In genomic region chr1:162552684-162553252, GRCh38 we compare ENCODE assay signal across 28 cellular contexts. TPM values are rescaled to one million over a fixed set of nuclear protein-coding genes. Genes with fewer than 3 reads are reported as not detected.
DNase-seq lines count a peak whose midpoint lies in the region; ATAC-seq, FAIRE-seq and TF ChIP-seq lines count a peak whose summit lies in the region.
"Had no signal": no experiment of that assay in that cellular context is flagged by ENCODE, and none has a peak within 500 bp of the region (broad histone marks: within the 10 kb centered on the region; RNA-seq: fewer than 3 reads in every experiment).

No MANE protein-coding gene starts in this region.

- WGBS in K562 (ENCODE audit: insufficient coverage, low coverage, missing lambda C conversion rate) = 49% methylated on average over 8 of the region's 8 CpGs
- WGBS in heart right ventricle, 2 donors = 90 to 95% methylated on average over 8 of the region's 8 CpGs

- H3K79me2 ChIP-seq in ACC112 (ENCODE audit: control insufficient read depth, insufficient read depth, low read length, unreplicated experiment) (no peaks in the 10 kb centered on the region), K562 (ENCODE audit: control insufficient read depth, insufficient read depth, low read length) (no peaks in the 10 kb centered on the region)

- H3K4me1 ChIP-seq in ACC112 (ENCODE audit: control insufficient read depth, insufficient read depth, low read length, unreplicated experiment) = peaks cover 36% of the 10 kb centered on the region
- peaks cover 5 to 21% of the 10 kb centered on the region in 2 experiments; a peak in 4 of 5 replicates for H3K4me1 ChIP-seq in K562 (replicated peaks in 1 of 2; ENCODE audit: control insufficient read depth in 2 of 2, insufficient read depth in 2 of 2, low read length in 2 of 2)
- peaks cover 0 to 7% (median 0%) of the 10 kb centered on the region in 9 donors for H3K4me1 ChIP-seq in heart right ventricle
- H3K4me1 ChIP-seq in foreskin keratinocyte = peaks cover 14% of the 10 kb centered on the region
- H3K4me1 ChIP-seq: BE2C, upper lobe of right lung had no signal

- no peaks in the 10 kb centered on the region for H3K9me3 ChIP-seq in K562 (replicated peaks; ENCODE audit: control insufficient read depth, insufficient read depth, low read depth, low read length)
- no peaks in the 10 kb centered on the region for H3K9me3 ChIP-seq in heart right ventricle
- H3K9me3 ChIP-seq: BE2C, upper lobe of right lung had no signal

- in situ Hi-C loops in K562 (cut with MboI) = no loop called here

- CTCF ChIA-PET in K562 (lab: Yijun Ruan, JAX; ENCODE audit: low intra/inter-chr PET ratio) = no interaction called here

- H3K9ac ChIP-seq in K562 (ENCODE audit: insufficient read depth in 1 of 2, low read depth in 2 of 2, low read length in 2 of 2) = peak overlapping the region; percentile 12 to 45; a peak in 2 of 4 replicates

- H3K4me3 ChIP-seq in ACC112 (ENCODE audit: low read depth, low read length) (no peak overlapping the region), K562 (no peak overlapping the region), heart right ventricle (no peak overlapping the region)
- H3K4me3 ChIP-seq: upper lobe of right lung had no signal

- TF ChIP-seq EP300 in K562 (IDR thresholded peaks at IDR 0.05; ENCODE audit: low read length) = 0 out of 2 replicates have a peak, but pooled peaks have one; percentile 6

- no peak overlapping the region for H2AFZ ChIP-seq in ACC112 (ENCODE audit: low read length, unreplicated experiment)
- peak overlapping the region; percentile 74 for H2AFZ ChIP-seq in K562 (ENCODE audit: low read depth, low read length)

- peak overlapping the region; percentile 0; the same call in 1 of the 2 replicates for H3K4me2 ChIP-seq in K562 (ENCODE audit: insufficient read depth, low read length)

- no peaks in the 10 kb centered on the region for H3K36me3 ChIP-seq in ACC112 (ENCODE audit: insufficient read depth, low read length)
- no peaks in the 10 kb centered on the region for H3K36me3 ChIP-seq in K562 (ENCODE audit: control insufficient read depth, insufficient read depth, low read length)
- no peaks in the 10 kb centered on the region for H3K36me3 ChIP-seq in heart right ventricle
- H3K36me3 ChIP-seq: BE2C, upper lobe of right lung had no signal

- no peak for TF ChIP-seq POLR2A in K562 (conservative IDR thresholded peaks at IDR 0.05)

- TF ChIP-seq RAD21 in K562 (CRISPR knock-in tag; conservative IDR thresholded peaks at IDR 0.05 in 1 of 2, IDR thresholded peaks at IDR 0.05 in 1 of 2) = no peak

- DNase-seq in K562 (ENCODE audit: extremely low read depth in 1 of 4, low spot score in 3 of 4) = peak in 2 of 4 experiments; percentile 43 to 53
- no peak for DNase-seq in heart right ventricle
- no peak for DNase-seq in sciatic nerve (ENCODE audit: low spot score)
- no peak for DNase-seq in activated naive CD4-positive, alpha-beta T cell treated with anti-CD3 and anti-CD28 coated beads, Interleukin-2, amount 50 U/mL, for 16 hours
- DNase-seq in NOMO-1 (lab: John Stamatoyannopoulos, UW; ENCODE audit: unreplicated experiment in 2 of 2) = no peak
- DNase-seq in foreskin keratinocyte = no peak
- DNase-seq: activated CD8-positive, alpha-beta T cell treated with anti-CD3 and anti-CD28 coated beads for 36 hours; activated effector memory CD4-positive, alpha-beta T cell treated with Interleukin-2 at 50 U/mL for 16 hours; activated naive CD8-positive, alpha-beta T cell treated with anti-CD3 and anti-CD28 coated beads, Interleukin-2, amount 50 U/mL, for 24 hours; activated T-cell treated with anti-CD3 and anti-CD28 coated beads for 4 hours; BE2C; DMS53; endodermal cell; GDM1; head of caudate nucleus; NCI-H1105 treated with DMSO at 0.1 percent for 48 hours; stimulated activated CD4-positive, alpha-beta T cell treated with anti-CD3 and anti-CD28 coated beads, Interleukin-12 subunit alpha, Interleukin-12 subunit beta, amount 100 ng/mL, for 4 hours; stimulated activated CD4-positive, alpha-beta T cell treated with anti-CD3 and anti-CD28 coated beads, Interleukin-4, amount 100 ng/mL, for 4 hours; stimulated activated naive CD8-positive, alpha-beta T cell treated with anti-CD3 and anti-CD28 coated beads, Interleukin-15, Interleukin-2, amounts not matched to agents 100 U/mL and 50 U/mL, for 24 hours; upper lobe of right lung had no signal

- intact Hi-C loops in K562 (cut with micrococcal nuclease) = no loop called here
- intact Hi-C loops in heart right ventricle (cut with DNase I) = no loop called here
- intact Hi-C loops in sciatic nerve (cut with DNase I) = no loop called here

- peak overlapping the region; percentile 16 for H3K27ac ChIP-seq in ACC112 (ENCODE audit: low read depth, low read length)
- peak overlapping the region; percentile 19; the same call in 2 of the 3 replicates for H3K27ac ChIP-seq in K562 (ENCODE audit: extremely low read depth, low read depth, low read length)
- H3K27ac ChIP-seq in heart right ventricle = peak overlapping the region in 8 of 10 donors; percentile 13 to 71 (median 44)
- H3K27ac ChIP-seq in foreskin keratinocyte = no peak overlapping the region
- H3K27ac ChIP-seq: upper lobe of right lung had no signal

- peak; percentile 59 for FAIRE-seq in K562 (lab: Jason Lieb, UNC)
- FAIRE-seq: A204.1, H1, RCC 7860, TTC549 had no signal

- TF ChIP-seq CTCF in K562 (IDR thresholded peaks at IDR 0.05 in 2 of 3, conservative IDR thresholded peaks at IDR 0.05 in 1 of 3; ENCODE audit: insufficient read depth in 2 of 3, low read depth in 1 of 3, low read length in 3 of 3) (no peak), heart right ventricle (IDR thresholded peaks at IDR 0.05) (no peak), foreskin keratinocyte (conservative IDR thresholded peaks at IDR 0.05) (no peak)

- no peaks in the 10 kb centered on the region for H4K20me1 ChIP-seq in K562 (replicated peaks; ENCODE audit: control insufficient read depth, insufficient read depth, low read length)

- H3K27me3 ChIP-seq in ACC112 (ENCODE audit: insufficient read depth, low read length) = no peaks in the 10 kb centered on the region
- no peaks in the 10 kb centered on the region for H3K27me3 ChIP-seq in K562 (ENCODE audit: control insufficient read depth in 2 of 2, insufficient read depth in 2 of 2, low read length in 2 of 2)
- H3K27me3 ChIP-seq in heart right ventricle = no peaks in the 10 kb centered on the region
- no peaks in the 10 kb centered on the region for H3K27me3 ChIP-seq in foreskin keratinocyte
- H3K27me3 ChIP-seq: BE2C, upper lobe of right lung had no signal

- POLR2A ChIA-PET in K562 (lab: Yijun Ruan, JAX) = interaction anchor here (0.6 to 1.4 kb wide), 3 partner anchors 11 to 1611 kb away, joined by 3 read pairs; no protein-coding TSS in a partner anchor

- no peaks in the 10 kb centered on the region for H3K9me1 ChIP-seq in K562 (ENCODE audit: control insufficient read depth, insufficient read depth, low read length)

- ATAC-seq in K562 (peak; percentile 32), heart right ventricle (peak in 1 of 8 donors; percentile 35), sciatic nerve (peak; percentile 54), foreskin keratinocyte (no peak), GM18858 (IDR thresholded peaks at IDR 0.05; ENCODE audit: unreplicated experiment) (no peak)
- ATAC-seq: activated CD4-positive, CD25-positive, alpha-beta regulatory T cell treated with anti-CD3 and anti-CD28 coated beads, Interleukin-2, amount 50 U/mL, for 24 hours; activated CD8-positive, alpha-beta T cell treated with anti-CD3 and anti-CD28 coated beads for 36 hours; activated naive CD8-positive, alpha-beta T cell treated with anti-CD3 and anti-CD28 coated beads, Interleukin-2, amount 50 U/mL, for 24 hours; natural killer cell treated with Interleukin-12 subunit alpha and Interleukin-12 subunit beta and Interleukin-15 and Interleukin-18, amount 100 ng/mL, for 72 hours; stimulated activated naive CD8-positive, alpha-beta T cell treated with anti-CD3 and anti-CD28 coated beads, Interleukin-15, Interleukin-2, amounts not matched to agents 100 U/mL and 50 U/mL, for 24 hours; upper lobe of right lung had no signal

- BruUV-seq in K562 (replicated peaks; lab: Mats Ljungman, UMichigan) = no TSS peak

RNA-seq across cellular contexts. Expression of gene UAP1, which starts 8.8 kb away (rescaled TPM):
- 118 and 292 TPM in 2 replicates for total RNA-seq in K562 (2011; cell fraction: chromatin; rRNA removed; ENCODE audit: low replicate concordance)
- total RNA-seq in K562 (2011; cell fraction: nucleolus; rRNA removed) = 62.5 and 85.8 TPM in 2 replicates
- 147 and 243 TPM in 2 replicates for total RNA-seq in K562 (2011; cell fraction: nucleoplasm; rRNA removed)
- total RNA-seq in K562 (2014; rRNA removed) (191 and 213 TPM in 2 replicates), K562 (2014; rRNA removed; fragmentation: Illumina TruSeq; extraction: Trizol) (317 and 372 TPM in 2 replicates), K562 (2015; rRNA removed; fragmentation: Illumina TruSeq; extraction: Trizol) (188 TPM in 2 replicates), K562 (2021) (216 and 222 TPM in 2 replicates), heart right ventricle (10 to 100 TPM; 14.6 to 48.6 (median 19.0) TPM), sciatic nerve (70.9 TPM), foreskin keratinocyte (127 and 148 TPM in 2 replicates)
- polyA plus RNA-seq in K562 (2011; rRNA removed) (257 and 285 TPM in 2 replicates), K562 (2014; fragmentation: Illumina TruSeq; extraction: Trizol) (219 and 241 TPM in 2 replicates), K562 (2014; fragmentation: Nextera tagmentation; extraction: Ambion mirVana) (100 to 1,000 TPM; 182 to 189 TPM), K562 (2014; rRNA removed) (201 and 213 TPM in 2 replicates), heart right ventricle (10 to 100 TPM; 28.3 to 32.6 TPM), foreskin keratinocyte (68.0 and 92.2 TPM in 2 replicates)
- polyA plus RNA-seq in K562 (2011; cell fraction: cytosol; rRNA removed) = 51.3 and 125 TPM in 2 replicates
- 78.0 and 133 TPM in 2 replicates for polyA plus RNA-seq in K562 (2011; cell fraction: nucleus; rRNA removed)
- polyA plus RNA-seq in K562 (2012) = 78.7 and 150 TPM in 2 replicates
- polyA minus RNA-seq in K562 (2011; rRNA and poly(A)+ RNA removed) = 278 and 307 TPM in 2 replicates
- polyA minus RNA-seq in K562 (2011; cell fraction: cytosol; rRNA and poly(A)+ RNA removed) = 95.7 and 265 TPM in 2 replicates
- polyA minus RNA-seq in K562 (2011; cell fraction: nucleus; rRNA and poly(A)+ RNA removed) = 63.4 and 136 TPM in 2 replicates

RNA-seq across cellular contexts. Expression of gene UHMK1, which starts 55.1 kb away (rescaled TPM):
- 31.4 and 70.8 TPM in 2 replicates for total RNA-seq in K562 (2011; cell fraction: chromatin; rRNA removed; ENCODE audit: low replicate concordance)
- total RNA-seq in K562 (2011; cell fraction: nucleolus; rRNA removed) = 18.7 and 21.8 TPM in 2 replicates
- 46.7 and 75.7 TPM in 2 replicates for total RNA-seq in K562 (2011; cell fraction: nucleoplasm; rRNA removed)
- total RNA-seq in K562 (2014; rRNA removed) = 34.0 and 36.0 TPM in 2 replicates
- 72.4 and 78.0 TPM in 2 replicates for total RNA-seq in K562 (2014; rRNA removed; fragmentation: Illumina TruSeq; extraction: Trizol)
- 49.2 and 55.2 TPM in 2 replicates for total RNA-seq in K562 (2015; rRNA removed; fragmentation: Illumina TruSeq; extraction: Trizol)
- total RNA-seq in K562 (2021) = 42.6 and 43.3 TPM in 2 replicates
- polyA plus RNA-seq in K562 (2011; rRNA removed) = 63.6 and 71.0 TPM in 2 replicates
- 8.5 and 31.3 TPM in 2 replicates for polyA plus RNA-seq in K562 (2011; cell fraction: cytosol; rRNA removed)
- 27.2 and 68.0 TPM in 2 replicates for polyA plus RNA-seq in K562 (2011; cell fraction: nucleus; rRNA removed)
- 18.7 and 19.1 TPM in 2 replicates for polyA plus RNA-seq in K562 (2012)
- polyA plus RNA-seq in K562 (2014; fragmentation: Illumina TruSeq; extraction: Trizol) = 32.9 and 38.3 TPM in 2 replicates
- polyA plus RNA-seq in K562 (2014; fragmentation: Nextera tagmentation; extraction: Ambion mirVana) = 10 to 100 TPM; 13.1 to 20.5 TPM
- polyA plus RNA-seq in K562 (2014; rRNA removed) = 27.7 and 28.9 TPM in 2 replicates
- 93.8 and 130 TPM in 2 replicates for polyA minus RNA-seq in K562 (2011; rRNA and poly(A)+ RNA removed)
- polyA minus RNA-seq in K562 (2011; cell fraction: cytosol; rRNA and poly(A)+ RNA removed) = 46.0 and 46.8 TPM in 2 replicates
- polyA minus RNA-seq in K562 (2011; cell fraction: nucleus; rRNA and poly(A)+ RNA removed) = 33.4 and 86.7 TPM in 2 replicates
- 10 to 100 TPM; 16.9 to 30.6 (median 21.0) TPM for total RNA-seq in heart right ventricle
- 1 to 10 TPM; 6.7 to 8.5 TPM for polyA plus RNA-seq in heart right ventricle
- 37.4 TPM for total RNA-seq in sciatic nerve
- total RNA-seq in foreskin keratinocyte = 68.0 and 72.3 TPM in 2 replicates
- 11.0 and 12.5 TPM in 2 replicates for polyA plus RNA-seq in foreskin keratinocyte

Comparison
In these comparisons a context has a peak if more than half of its experiments do, and no peak if none do; other contexts are left out.
1. ATAC-seq: peak in K562 (single experiment) and sciatic nerve (single experiment); none in foreskin keratinocyte (single experiment) and GM18858 (single experiment).